23 cellular contexts compared by ENCODE assay signal in the genomic region with DNA sequence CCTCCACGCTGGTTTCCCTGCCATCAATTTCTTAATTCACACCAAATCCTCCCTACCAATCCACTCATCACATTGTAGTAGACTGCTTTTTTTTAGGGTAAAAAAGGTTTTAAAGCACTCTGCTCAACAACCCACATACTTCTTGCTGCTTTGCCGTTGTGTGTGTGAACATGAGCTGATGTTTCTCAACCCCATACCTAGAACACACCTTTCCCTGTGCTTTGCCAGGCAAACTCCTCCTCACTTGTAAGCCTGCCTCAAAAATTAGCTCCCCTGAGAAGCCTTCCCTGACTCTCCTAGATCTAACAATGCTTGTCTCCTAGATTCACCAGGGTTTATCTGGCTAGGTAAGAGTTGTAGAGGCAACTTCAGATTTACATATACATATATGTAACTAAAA.
DNase-seq lines count a peak whose midpoint lies in the region; ATAC-seq and TF ChIP-seq lines count a peak whose summit lies in the region.
"Had no signal": no experiment of that assay in that cellular context is flagged by ENCODE, and none has a peak within 500 bp of the region (broad histone marks: within the 10 kb centered on the region; RNA-seq: fewer than 3 reads in every experiment).

No MANE protein-coding gene starts in this region.

- H3K36me3 ChIP-seq in cardiac muscle cell (no peaks in the 10 kb centered on the region), KOPT-K1 (ENCODE audit: insufficient read depth, low read length) (peaks cover 98% of the 10 kb centered on the region), stomach (no peaks in the 10 kb centered on the region)
- H3K36me3 ChIP-seq: gastrocnemius medialis, vagina had no signal

- H3K4me1 Mint-ChIP-seq in activated naive CD8-positive, alpha-beta T cell treated with anti-CD3 and anti-CD28 coated beads, Interleukin-2, amount 10 ng/mL, durations not matched to agents 7 days and 5 days: peaks cover 6% of the 10 kb centered on the region
- H3K4me1 Mint-ChIP-seq: activated B cell treated with CpG ODN at 0.5 μM for 24 hours; immature natural killer cell; stimulated activated memory B cell treated with anti-CD40 and anti-IgM and Interleukin-4, amounts not matched to agents 10 μg/mL and 1 μg/mL and 100 μg/mL, for 72 hours had no signal

- TF ChIP-seq CTCF in cardiac muscle cell (IDR thresholded peaks at IDR 0.05; ENCODE audit: low read depth, low read length): no peak
- no peak for TF ChIP-seq CTCF in stomach (IDR thresholded peaks at IDR 0.05)

- POLR2A ChIA-PET in activated naive CD8-positive, alpha-beta T cell treated with anti-CD3 and anti-CD28 coated beads, Interleukin-2, amount 10 ng/mL, durations not matched to agents 7 days and 5 days (lab: Charles Lee): no interaction called here

- DNase-seq in cardiac muscle cell (ENCODE audit: low read depth in 1 of 2, low spot score in 1 of 2) (no peak), left ventricle myocardium superior (no peak), stomach (no peak), HuH-7 (ENCODE audit: low spot score) (no peak), NCI-H2227 (lab: John Stamatoyannopoulos, UW; ENCODE audit: unreplicated experiment) (no peak)
- DNase-seq in activated naive CD8-positive, alpha-beta T cell treated with anti-CD3 and anti-CD28 coated beads, Interleukin-2, amount 10 ng/mL, durations not matched to agents 7 days and 5 days: no peak
- DNase-seq: activated B cell treated with CpG ODN at 0.5 μM for 24 hours, anterior cingulate cortex, gastrocnemius medialis, hippocampal formation, immature natural killer cell, KG1, mesendoderm, NCI-H1436, NCI-H510A, occipital lobe, PC-9, SHP77 treated with DMSO at 0.1 percent for 48 hours had no signal

- H3K9me3 ChIP-seq in cardiac muscle cell (ENCODE audit: low read depth): no peaks in the 10 kb centered on the region
- no peaks in the 10 kb centered on the region for H3K9me3 ChIP-seq in KOPT-K1 (ENCODE audit: insufficient read depth, low read length, poor library complexity, severe bottlenecking)
- no peaks in the 10 kb centered on the region for H3K9me3 ChIP-seq in stomach
- H3K9me3 ChIP-seq: gastrocnemius medialis, thoracic aorta, vagina had no signal

- no peak for ATAC-seq in left ventricle myocardium superior
- ATAC-seq in activated naive CD8-positive, alpha-beta T cell treated with anti-CD3 and anti-CD28 coated beads, Interleukin-2, amount 10 ng/mL, durations not matched to agents 7 days and 5 days (ENCODE audit: low read depth): no peak
- ATAC-seq: gastrocnemius medialis; stimulated activated memory B cell treated with anti-CD40 and anti-IgM and Interleukin-4, amounts not matched to agents 10 μg/mL and 1 μg/mL and 100 μg/mL, for 72 hours had no signal

- intact Hi-C loops in left ventricle myocardium superior (cut with micrococcal nuclease) (no loop called here), stomach (cut with DNase I; ENCODE audit: low total_unique reads) (no loop called here)

- H3K9me3 Mint-ChIP-seq in activated naive CD8-positive, alpha-beta T cell treated with anti-CD3 and anti-CD28 coated beads, Interleukin-2, amount 10 ng/mL, durations not matched to agents 7 days and 5 days: no peaks in the 10 kb centered on the region
- H3K9me3 Mint-ChIP-seq: activated B cell treated with CpG ODN at 0.5 μM for 24 hours; immature natural killer cell; stimulated activated memory B cell treated with anti-CD40 and anti-IgM and Interleukin-4, amounts not matched to agents 10 μg/mL and 1 μg/mL and 100 μg/mL, for 72 hours had no signal

- H3K27ac Mint-ChIP-seq in activated naive CD8-positive, alpha-beta T cell treated with anti-CD3 and anti-CD28 coated beads, Interleukin-2, amount 10 ng/mL, durations not matched to agents 7 days and 5 days: peak overlapping the region; percentile 66
- H3K27ac Mint-ChIP-seq: activated B cell treated with CpG ODN at 0.5 μM for 24 hours; stimulated activated memory B cell treated with anti-CD40 and anti-IgM and Interleukin-4, amounts not matched to agents 10 μg/mL and 1 μg/mL and 100 μg/mL, for 72 hours had no signal

- H3K36me3 Mint-ChIP-seq in activated naive CD8-positive, alpha-beta T cell treated with anti-CD3 and anti-CD28 coated beads, Interleukin-2, amount 10 ng/mL, durations not matched to agents 7 days and 5 days: peaks cover 47% of the 10 kb centered on the region

- H3K4me3 ChIP-seq in cardiac muscle cell: no peak overlapping the region
- no peak overlapping the region for H3K4me3 ChIP-seq in stomach
- H3K4me3 ChIP-seq: gastrocnemius medialis, PC-9, thoracic aorta, vagina had no signal

- TF ChIP-seq EP300 in stomach (IDR thresholded peaks at IDR 0.05): no peak

- H3K27ac ChIP-seq in cardiac muscle cell (peak overlapping the region; percentile 27), KOPT-K1 (ENCODE audit: low read depth, low read length, poor library complexity, severe bottlenecking) (peak overlapping the region; percentile 43), stomach (peak overlapping the region in 3 of 5 donors; percentile 7 to 56 (median 15))
- H3K27ac ChIP-seq: gastrocnemius medialis, PC-9, thoracic aorta, vagina had no signal

- H3K4me1 ChIP-seq in cardiac muscle cell (ENCODE audit: low read depth) (no peaks in the 10 kb centered on the region), stomach (peaks cover 0 to 17% (median under 1%) of the 10 kb centered on the region in 4 donors)
- H3K4me1 ChIP-seq: gastrocnemius medialis, vagina had no signal

- H3K27me3 Mint-ChIP-seq in activated naive CD8-positive, alpha-beta T cell treated with anti-CD3 and anti-CD28 coated beads, Interleukin-2, amount 10 ng/mL, durations not matched to agents 7 days and 5 days: no peaks in the 10 kb centered on the region
- H3K27me3 Mint-ChIP-seq: activated B cell treated with CpG ODN at 0.5 μM for 24 hours; stimulated activated memory B cell treated with anti-CD40 and anti-IgM and Interleukin-4, amounts not matched to agents 10 μg/mL and 1 μg/mL and 100 μg/mL, for 72 hours had no signal

- H3K27me3 ChIP-seq in cardiac muscle cell: no peaks in the 10 kb centered on the region
- H3K27me3 ChIP-seq in stomach: no peaks in the 10 kb centered on the region
- H3K27me3 ChIP-seq: gastrocnemius medialis, vagina had no signal

- no peak for TF ChIP-seq POLR2A in stomach (IDR thresholded peaks at IDR 0.05)

- no peak overlapping the region for H3K4me3 Mint-ChIP-seq in activated naive CD8-positive, alpha-beta T cell treated with anti-CD3 and anti-CD28 coated beads, Interleukin-2, amount 10 ng/mL, durations not matched to agents 7 days and 5 days
- H3K4me3 Mint-ChIP-seq: activated B cell treated with CpG ODN at 0.5 μM for 24 hours; CD14-positive monocyte; immature natural killer cell; stimulated activated memory B cell treated with anti-CD40 and anti-IgM and Interleukin-4, amounts not matched to agents 10 μg/mL and 1 μg/mL and 100 μg/mL, for 72 hours had no signal

- 62 to 73% (median 69%) methylated on average over 2 of the region's 2 CpGs for whole genome bisulfite sequencing in stomach, 5 donors
